19 cellular contexts compared by ENCODE assay signal in the genomic region with DNA sequence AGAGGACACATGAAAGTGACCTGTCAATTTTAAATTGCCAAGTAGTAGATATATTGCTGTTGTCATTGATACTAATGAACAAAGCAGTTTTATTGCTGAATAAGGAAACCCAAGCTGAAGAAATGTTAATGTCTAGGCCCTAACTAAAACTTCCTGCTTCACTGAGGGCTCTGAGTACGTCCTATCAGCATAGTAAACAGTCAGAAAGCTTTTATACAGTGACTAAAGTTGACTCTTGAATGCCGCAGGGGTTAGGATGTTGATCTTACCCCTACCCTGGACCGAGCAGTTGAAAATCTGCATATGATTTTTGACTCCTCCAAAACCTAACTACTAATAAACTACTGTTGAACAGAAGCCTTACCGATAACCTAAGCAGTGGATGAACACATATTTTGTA.
"Had no signal": no experiment of that assay in that cellular context is flagged by ENCODE, and none has a peak within 500 bp of the region (broad histone marks: within the 10 kb centered on the region; RNA-seq: fewer than 3 reads in every experiment).

No MANE protein-coding gene starts in this region.

- H3K4me3 Mint-ChIP-seq: activated B cell treated with CpG ODN at 0.5 μM for 24 hours; activated CD4-positive, alpha-beta memory T cell treated with anti-CD3 and anti-CD28 coated beads for 36 hours; activated CD4-positive, alpha-beta T cell treated with anti-CD3 and anti-CD28 coated beads for 36 hours; brain; dendritic cell treated with granulocyte-macrophage colony-stimulating factor and Interleukin-4, amounts not matched to agents 40 ng/mL and 50 ng/mL, for 4 days; natural killer cell had no signal

- H3K27me3 ChIP-seq: foreskin keratinocyte, ovary, right atrium auricular region, spleen had no signal

- H3K36me3 ChIP-seq: ovary, right atrium auricular region, spleen had no signal

- H3K36me3 Mint-ChIP-seq: natural killer cell had no signal

- H3K9me3 Mint-ChIP-seq: activated B cell treated with CpG ODN at 0.5 μM for 24 hours; activated CD4-positive, alpha-beta memory T cell treated with anti-CD3 and anti-CD28 coated beads for 36 hours; brain; dendritic cell treated with granulocyte-macrophage colony-stimulating factor and Interleukin-4, amounts not matched to agents 40 ng/mL and 50 ng/mL, for 4 days; natural killer cell had no signal

- H3K27me3 Mint-ChIP-seq: activated B cell treated with CpG ODN at 0.5 μM for 24 hours; activated CD4-positive, alpha-beta memory T cell treated with anti-CD3 and anti-CD28 coated beads for 36 hours; activated CD4-positive, alpha-beta T cell treated with anti-CD3 and anti-CD28 coated beads for 36 hours; brain; dendritic cell treated with granulocyte-macrophage colony-stimulating factor and Interleukin-4, amounts not matched to agents 40 ng/mL and 50 ng/mL, for 4 days had no signal

- DNase-seq: activated B cell treated with CpG ODN at 0.5 μM for 24 hours; activated CD4-positive, alpha-beta memory T cell treated with anti-CD3 and anti-CD28 coated beads for 36 hours; activated CD4-positive, alpha-beta T cell treated with anti-CD3 and anti-CD28 coated beads for 36 hours; aorta; effector CD4-positive, alpha-beta T cell; foreskin keratinocyte; left colon; natural killer cell; ovary; psoas muscle; spleen; stimulated activated CD4-positive, alpha-beta T cell treated with anti-CD3 and anti-CD28 coated beads, Interleukin-4, amount 100 ng/mL, for 24 hours; stimulated activated naive CD4-positive, alpha-beta T cell treated with Interleukin-2 at 50 U/mL for 16 hours; T-helper 1 cell; T1000 had no signal

- H3K9me3 ChIP-seq: ovary, psoas muscle, right atrium auricular region, spleen had no signal

- H3K27ac ChIP-seq: foreskin keratinocyte, ovary, psoas muscle, right atrium auricular region had no signal

- H3K4me3 ChIP-seq: lung, ovary, psoas muscle, right atrium auricular region, spleen had no signal

- H3K27ac Mint-ChIP-seq: activated B cell treated with CpG ODN at 0.5 μM for 24 hours; activated CD4-positive, alpha-beta memory T cell treated with anti-CD3 and anti-CD28 coated beads for 36 hours; activated CD4-positive, alpha-beta T cell treated with anti-CD3 and anti-CD28 coated beads for 36 hours; dendritic cell treated with granulocyte-macrophage colony-stimulating factor and Interleukin-4, amounts not matched to agents 40 ng/mL and 50 ng/mL, for 4 days; natural killer cell had no signal

- ATAC-seq: activated CD4-positive, alpha-beta T cell treated with anti-CD3 and anti-CD28 coated beads for 36 hours; foreskin keratinocyte; left colon; natural killer cell had no signal
